In the genomic region with DNA sequence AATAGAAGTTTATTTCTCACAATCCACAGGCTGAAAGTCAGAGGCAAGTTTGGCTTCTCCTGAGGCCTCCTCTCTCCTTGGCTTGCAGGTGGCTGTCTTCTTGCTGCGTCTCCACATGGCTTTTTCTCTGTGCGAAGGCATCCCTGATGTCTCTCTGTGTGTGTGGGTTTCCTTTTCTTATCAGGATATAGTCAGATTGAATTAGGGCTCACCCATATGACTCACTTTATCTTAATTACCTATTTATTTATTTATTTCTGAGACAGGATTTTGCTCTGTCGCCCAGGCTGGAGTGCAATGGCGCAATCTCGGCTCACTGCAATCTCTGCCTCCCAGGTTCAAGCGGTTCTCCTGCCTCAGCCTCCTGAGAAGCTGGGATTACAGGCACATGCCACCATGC, we compare ENCODE assay signal across 15 cellular contexts. TPM values are rescaled to one million over a fixed set of nuclear protein-coding genes. Genes with fewer than 3 reads are reported as not detected.
"Had no signal": no experiment of that assay in that cellular context is flagged by ENCODE, and none has a peak within 500 bp of the region (broad histone marks: within the 10 kb centered on the region; RNA-seq: fewer than 3 reads in every experiment).

No MANE protein-coding gene starts in this region.

RNA-seq across cellular contexts. Expression of a gene that starts 30.7 kb away (rescaled TPM):
- total RNA-seq: kidney epithelial cell, left ventricle myocardium inferior, lung, mesothelial cell of epicardium, mononuclear cell, natural killer cell, osteocyte, posterior vena cava, psoas muscle, sigmoid colon, smooth muscle cell, tibial nerve, ureter, uterus had no signal
- polyA plus RNA-seq: psoas muscle, sigmoid colon, smooth muscle cell, thymus had no signal
